In the genomic region with DNA sequence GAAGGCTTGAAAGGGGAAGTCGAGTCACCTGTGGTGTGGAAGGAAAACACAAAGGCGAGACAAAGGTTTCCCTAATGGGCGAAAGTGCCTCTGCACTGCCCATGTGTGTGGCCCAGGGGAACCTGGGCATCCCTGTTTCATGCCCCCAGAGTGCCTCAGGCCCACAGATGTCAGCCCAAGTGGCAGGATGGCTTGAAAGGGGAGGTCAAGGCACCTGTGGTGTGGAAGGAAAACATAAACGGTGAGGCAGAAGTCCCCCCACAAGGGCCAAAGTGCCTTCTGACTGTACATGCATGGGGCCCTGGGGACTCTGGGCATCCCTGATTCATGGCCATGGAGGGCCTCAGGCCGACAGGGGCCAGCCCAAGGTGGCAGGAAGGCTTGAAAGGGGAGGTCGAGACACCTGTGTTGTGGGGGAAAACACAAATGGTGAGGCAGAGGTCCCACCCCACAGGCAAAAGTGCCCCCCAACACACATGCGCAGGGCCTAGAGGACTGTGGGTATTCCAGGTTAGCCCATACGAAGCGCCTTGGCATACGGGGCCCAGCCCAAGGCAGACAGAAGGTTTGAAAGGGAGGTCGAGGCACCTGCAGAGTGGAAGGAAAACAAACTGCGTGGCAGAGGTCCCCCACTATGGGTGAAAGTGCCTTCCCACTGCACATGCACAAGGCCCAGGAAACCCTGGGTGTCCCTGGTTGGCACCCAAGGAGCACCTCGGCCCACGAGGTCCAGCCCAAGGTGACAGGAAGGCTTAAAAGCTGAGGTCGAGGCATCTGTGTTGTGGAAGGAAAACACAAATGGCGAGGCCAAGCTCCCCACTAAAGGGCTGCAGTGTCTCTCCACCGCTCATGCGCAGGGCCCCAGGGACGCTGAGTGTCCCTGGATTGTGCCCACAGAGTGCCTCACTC, we compare ENCODE assay signal across 13 cellular contexts.
A peak's percentile ranks its signal among the peaks of the same experiment; 100 is the strongest.
DNase-seq lines count a peak whose midpoint lies in the region; ATAC-seq and TF ChIP-seq lines count a peak whose summit lies in the region.
"Had no signal": no experiment of that assay in that cellular context is flagged by ENCODE, and none has a peak within 500 bp of the region (broad histone marks: within the 10 kb centered on the region; RNA-seq: fewer than 3 reads in every experiment).

No MANE protein-coding gene starts in this region.

- peak overlapping the region; percentile 9; the same call in 1 of the 2 replicates for H3K4me3 ChIP-seq in iPS-18c (ENCODE audit: insufficient read depth, low read depth, low read length)

- no peak for TF ChIP-seq CTCF in GM13977 (IDR thresholded peaks at IDR 0.05; ENCODE audit: extremely low read depth, insufficient read depth, missing control alignments)

- H3K9me3 ChIP-seq in iPS-18c (ENCODE audit: control insufficient read depth, insufficient read depth, low read length) = peaks cover 41% of the 10 kb centered on the region

- ATAC-seq in sciatic nerve (no peak), HG03175 (IDR thresholded peaks at IDR 0.05; ENCODE audit: unreplicated experiment) (no peak), HG02973 (IDR thresholded peaks at IDR 0.05; ENCODE audit: unreplicated experiment) (no peak)
- ATAC-seq: HCT116; naive thymus-derived CD8-positive, alpha-beta T cell; T-cell had no signal

- DNase-seq in GM13977 (ENCODE audit: low spot score) (peak; percentile 1), sciatic nerve (ENCODE audit: low spot score) (peak; percentile 32), inferior parietal cortex (ENCODE audit: extremely low spot score) (no peak), DMS 273 treated with DMSO at 0.1 percent for 48 hours (lab: John Stamatoyannopoulos, UW) (no peak)
- peak; percentile 35 for DNase-seq in activated CD8-positive, alpha-beta memory T cell treated with anti-CD3 and anti-CD28 coated beads for 24 hours
- DNase-seq: NCI-H187 treated with DMSO at 0.1 percent for 48 hours; stimulated activated naive CD4-positive, alpha-beta T cell treated with Interleukin-2 at 50 U/mL for 16 hours had no signal

- intact Hi-C loops in sciatic nerve (cut with DNase I) = no loop called here

- in situ Hi-C loops in GM13977 (cut with MboI; ENCODE audit: low pct_unique_long_range_greater_than_20kb, low sequenced_read_pairs, unreplicated experiment) = no loop called here

Comparison
In these comparisons a context has a peak if more than half of its experiments do, and no peak if none do; other contexts are left out.
1. DNase-seq: peak in GM13977 (single experiment), activated CD8-positive, alpha-beta memory T cell treated with anti-CD3 and anti-CD28 coated beads for 24 hours (single experiment) and sciatic nerve (single experiment); none in inferior parietal cortex (single experiment) and DMS 273 treated with DMSO at 0.1 percent for 48 hours (single experiment).